Comparison of ENCODE assay signal across 12 cellular contexts in genomic region chr5:148401604-148402003, GRCh38. TPM values are rescaled to one million over a fixed set of nuclear protein-coding genes. Genes with fewer than 3 reads are reported as not detected.
DNase-seq lines count a peak whose midpoint lies in the region; ATAC-seq and TF ChIP-seq lines count a peak whose summit lies in the region.
"Had no signal": no experiment of that assay in that cellular context is flagged by ENCODE, and none has a peak within 500 bp of the region (broad histone marks: within the 10 kb centered on the region; RNA-seq: fewer than 3 reads in every experiment).

No MANE protein-coding gene starts in this region.

- H3K9me3 Mint-ChIP-seq in CD14-positive monocyte, result peaks cover 0 to 2% (median 0%) of the 10 kb centered on the region in 7 donors
- no peaks in the 10 kb centered on the region for H3K9me3 Mint-ChIP-seq in HFFc6
- no peaks in the 10 kb centered on the region for H3K9me3 Mint-ChIP-seq in chondrocyte (ENCODE audit: low read depth)
- H3K9me3 Mint-ChIP-seq in natural killer cell treated with Interleukin-12 subunit alpha and Interleukin-12 subunit beta and Interleukin-15 and Interleukin-18, amount 100 ng/mL, for 72 hours, result no peaks in the 10 kb centered on the region

- DNase-seq in CD14-positive monocyte (ENCODE audit: low spot score) (no peak), HFFc6 (no peak), chondrocyte (ENCODE audit: low spot score) (no peak), NCI-H526 treated with DMSO at 0.1 percent for 48 hours (lab: John Stamatoyannopoulos, UW) (no peak), iPS-NIHi11 (ENCODE audit: low spot score) (no peak)
- DNase-seq in natural killer cell treated with Interleukin-12 subunit alpha and Interleukin-12 subunit beta and Interleukin-15 and Interleukin-18, amount 100 ng/mL, for 72 hours (ENCODE audit: low spot score), result no peak
- DNase-seq: DMS79 treated with DMSO at 0.1 percent for 48 hours; NCI-H446 treated with DMSO at 0.1 percent for 48 hours; stimulated activated CD4-positive, alpha-beta T cell treated with anti-CD3 and anti-CD28 coated beads, Interleukin-4, amount 100 ng/mL, for 24 hours; SW 1271 had no signal

- TF ChIP-seq CTCF in CD14-positive monocyte (IDR thresholded peaks at IDR 0.05) (no peak), HFFc6 (IDR thresholded peaks at IDR 0.05) (no peak), chondrocyte (IDR thresholded peaks at IDR 0.05) (no peak)

- intact Hi-C loops in CD14-positive monocyte (cut with micrococcal nuclease), result loop anchor here in 1 of 2 donors (2.0 kb wide), 1 partner anchor 17 kb away; no protein-coding TSS in a partner anchor

- H3K4me1 Mint-ChIP-seq in CD14-positive monocyte (peaks cover 56% of the 10 kb centered on the region), HFFc6 (ENCODE audit: low read depth) (peaks cover 44% of the 10 kb centered on the region), chondrocyte (ENCODE audit: low read depth) (peaks cover 21% of the 10 kb centered on the region)
- peaks cover 22 to 51% of the 10 kb centered on the region in 2 donors for H3K4me1 Mint-ChIP-seq in natural killer cell treated with Interleukin-12 subunit alpha and Interleukin-12 subunit beta and Interleukin-15 and Interleukin-18, amount 100 ng/mL, for 72 hours (ENCODE audit: low read depth in 2 of 2)

- H3K4me3 Mint-ChIP-seq in CD14-positive monocyte (peak overlapping the region; percentile 12 to 62), HFFc6 (peak overlapping the region; percentile 1), chondrocyte (ENCODE audit: unreplicated experiment) (peak overlapping the region; percentile 20)
- no peak overlapping the region for H3K4me3 Mint-ChIP-seq in natural killer cell treated with Interleukin-12 subunit alpha and Interleukin-12 subunit beta and Interleukin-15 and Interleukin-18, amount 100 ng/mL, for 72 hours

- H3K27me3 Mint-ChIP-seq in CD14-positive monocyte (ENCODE audit: low read depth in 3 of 3), result no peaks in the 10 kb centered on the region
- H3K27me3 Mint-ChIP-seq in HFFc6 (ENCODE audit: insufficient read depth), result no peaks in the 10 kb centered on the region; the same call in 1 of the 2 replicates
- no peaks in the 10 kb centered on the region for H3K27me3 Mint-ChIP-seq in chondrocyte (ENCODE audit: low read depth)
- no peaks in the 10 kb centered on the region for H3K27me3 Mint-ChIP-seq in natural killer cell treated with Interleukin-12 subunit alpha and Interleukin-12 subunit beta and Interleukin-15 and Interleukin-18, amount 100 ng/mL, for 72 hours

- H3K27ac Mint-ChIP-seq in CD14-positive monocyte, result peak overlapping the region; percentile 86 to 96 (median 94)
- peak overlapping the region; percentile 59 for H3K27ac Mint-ChIP-seq in HFFc6
- peak overlapping the region; percentile 81 for H3K27ac Mint-ChIP-seq in chondrocyte (ENCODE audit: unreplicated experiment)
- peak overlapping the region; percentile 51 to 74 for H3K27ac Mint-ChIP-seq in natural killer cell treated with Interleukin-12 subunit alpha and Interleukin-12 subunit beta and Interleukin-15 and Interleukin-18, amount 100 ng/mL, for 72 hours

- H3K36me3 Mint-ChIP-seq in CD14-positive monocyte, result peaks cover 55 to 59% of the 10 kb centered on the region in 2 donors
- peaks cover 49% of the 10 kb centered on the region for H3K36me3 Mint-ChIP-seq in HFFc6 (ENCODE audit: low read depth)
- peaks cover 34% of the 10 kb centered on the region for H3K36me3 Mint-ChIP-seq in chondrocyte (ENCODE audit: low read depth)
- H3K36me3 Mint-ChIP-seq in natural killer cell treated with Interleukin-12 subunit alpha and Interleukin-12 subunit beta and Interleukin-15 and Interleukin-18, amount 100 ng/mL, for 72 hours, result peaks cover 56% of the 10 kb centered on the region

- no peak for ATAC-seq in natural killer cell treated with Interleukin-12 subunit alpha and Interleukin-12 subunit beta and Interleukin-15 and Interleukin-18, amount 100 ng/mL, for 72 hours
- no peak for ATAC-seq in HG03135 (IDR thresholded peaks at IDR 0.05; ENCODE audit: unreplicated experiment)
- ATAC-seq in GM21786 (IDR thresholded peaks at IDR 0.05; ENCODE audit: unreplicated experiment), result no peak

RNA-seq across cellular contexts. Expression of gene FBXO38, which starts 17.8 kb away (rescaled TPM):
- polyA plus RNA-seq in CD14-positive monocyte, result 10 to 100 TPM in 1 of 2 donors, 1 to 10 TPM in 1; 6.8 to 14.8 TPM
- total RNA-seq in HFFc6 (2021; fragmentation: NEBNext Ultra II Directional; extraction: Animal tissue kit (Norgen Biotek cat#: 25700)), result 10 to 100 TPM; 28.1 to 31.7 (median 30.9) TPM
- 36.3 to 37.7 TPM (median 37.4 TPM) in 3 replicates for total RNA-seq in chondrocyte
- total RNA-seq in natural killer cell treated with Interleukin-12 subunit alpha and Interleukin-12 subunit beta and Interleukin-15 and Interleukin-18, amount 100 ng/mL, for 72 hours, result 10 to 100 TPM; 58.2 to 65.7 TPM
